Comparison of ENCODE assay signal across 34 cellular contexts in genomic region chr1:64366821-64367220, GRCh38.
"Had no signal": no experiment of that assay in that cellular context is flagged by ENCODE, and none has a peak within 500 bp of the region (broad histone marks: within the 10 kb centered on the region; RNA-seq: fewer than 3 reads in every experiment).

No MANE protein-coding gene starts in this region.

- H3K27ac Mint-ChIP-seq: activated B cell treated with CpG ODN at 0.5 μM for 24 hours; activated CD8-positive, alpha-beta T cell treated with anti-CD3 and anti-CD28 coated beads for 36 hours; activated naive CD4-positive, alpha-beta T cell treated with anti-CD3 and anti-CD28 coated beads, Interleukin-2, amount 10 ng/mL, durations not matched to agents 7 days and 5 days; activated naive CD8-positive, alpha-beta T cell; activated T-helper 1 cell treated with anti-CD3 and anti-CD28 coated beads, Interleukin-12 subunit alpha, Interleukin-12 subunit beta, Interleukin-2, Interleukin-4 antibody, amounts not matched to agents 30 ng/mL and 10 ng/mL and 1 ng/mL, durations not matched to agents 14 hours and 24 hours and 36 hours; activated T-helper 2 cell treated with anti-CD3 and anti-CD28 coated beads, Interferon-gamma antibody, Interleukin-2, Interleukin-4, amounts not matched to agents 10 μg/mL and 5 μg/mL and 100 μg/mL, durations not matched to agents 14 hours and 24 hours and 36 hours; effector memory CD8-positive, alpha-beta T cell; T-helper 17 cell; T-helper 2 cell treated with Interferon-gamma antibody and Interleukin-4, amounts not matched to agents 5 μg/mL and 100 μg/mL, for 36 hours had no signal

- ATAC-seq: activated CD4-positive, CD25-positive, alpha-beta regulatory T cell treated with anti-CD3 and anti-CD28 coated beads, Interleukin-2, amount 50 U/mL, for 24 hours; activated CD8-positive, alpha-beta T cell treated with anti-CD3 and anti-CD28 coated beads for 36 hours; effector memory CD8-positive, alpha-beta T cell; gastroesophageal sphincter; heart right ventricle; T-helper 17 cell had no signal

- H3K4me3 ChIP-seq: coronary artery, esophagus squamous epithelium, gastroesophageal sphincter, heart right ventricle, hepatocyte had no signal

- H3K9me3 Mint-ChIP-seq: activated B cell treated with CpG ODN at 0.5 μM for 24 hours; activated CD8-positive, alpha-beta T cell treated with anti-CD3 and anti-CD28 coated beads for 36 hours; activated naive CD4-positive, alpha-beta T cell treated with anti-CD3 and anti-CD28 coated beads, Interleukin-2, amount 10 ng/mL, durations not matched to agents 7 days and 5 days; activated T-helper 1 cell treated with anti-CD3 and anti-CD28 coated beads, Interleukin-12 subunit alpha, Interleukin-12 subunit beta, Interleukin-2, Interleukin-4 antibody, amounts not matched to agents 30 ng/mL and 10 ng/mL and 1 ng/mL, durations not matched to agents 14 hours and 24 hours and 36 hours; activated T-helper 2 cell treated with anti-CD3 and anti-CD28 coated beads, Interferon-gamma antibody, Interleukin-2, Interleukin-4, amounts not matched to agents 10 μg/mL and 5 μg/mL and 100 μg/mL, durations not matched to agents 14 hours and 24 hours and 36 hours; central memory CD8-positive, alpha-beta T cell; effector memory CD8-positive, alpha-beta T cell; T-helper 2 cell treated with Interferon-gamma antibody and Interleukin-4, amounts not matched to agents 5 μg/mL and 100 μg/mL, for 36 hours had no signal

- H3K36me3 ChIP-seq: brain microvascular endothelial cell, esophagus squamous epithelium, gastroesophageal sphincter, heart right ventricle, WERI-Rb-1 had no signal

- H3K36me3 Mint-ChIP-seq: activated naive CD4-positive, alpha-beta T cell treated with anti-CD3 and anti-CD28 coated beads, Interleukin-2, amount 10 ng/mL, durations not matched to agents 7 days and 5 days; activated naive CD8-positive, alpha-beta T cell had no signal

- H3K9me3 ChIP-seq: esophagus squamous epithelium, gastroesophageal sphincter, heart right ventricle had no signal

- DNase-seq: activated B cell treated with CpG ODN at 0.5 μM for 24 hours; activated CD4-positive, alpha-beta T cell treated with anti-CD3 and anti-CD28 coated beads for 48 hours; activated CD4-positive, alpha-beta T cell treated with anti-CD3 and anti-CD28 coated beads, Interleukin-2, amount 50 U/mL, for 1 hour; activated CD4-positive, alpha-beta T cell treated with anti-CD3 and anti-CD28 coated beads, Interleukin-2, amount 50 U/mL, for 48 hours; activated CD8-positive, alpha-beta memory T cell treated with anti-CD3 and anti-CD28 coated beads for 24 hours; activated CD8-positive, alpha-beta T cell treated with anti-CD3 and anti-CD28 coated beads for 36 hours; activated effector memory CD4-positive, alpha-beta T cell treated with anti-CD3 and anti-CD28 coated beads, Interleukin-2, amount 50 U/mL, for 16 hours; activated naive CD4-positive, alpha-beta T cell treated with anti-CD3 and anti-CD28 coated beads, Interleukin-2, amount 10 ng/mL, durations not matched to agents 7 days and 5 days; activated T-cell treated with anti-CD3 and anti-CD28 coated beads, Interleukin-2, amount 50 U/mL, for 1 hour; amniotic stem cell; anterior cingulate cortex; brain microvascular endothelial cell; dermis blood vessel endothelial cell; effector CD4-positive, alpha-beta T cell; effector memory CD8-positive, alpha-beta T cell; erythroblast; esophagus squamous epithelium; foreskin melanocyte; heart right ventricle; T-helper 1 cell; T-helper 17 cell; T1000; WERI-Rb-1 had no signal

- H3K4me1 ChIP-seq: gastroesophageal sphincter had no signal

- H3K27ac ChIP-seq: brain microvascular endothelial cell, coronary artery, esophagus squamous epithelium, gastroesophageal sphincter, heart right ventricle, hepatocyte, WERI-Rb-1 had no signal

- FAIRE-seq: astrocyte, bronchial epithelial cell had no signal
